ENCODE assay signal across 11 cellular contexts in the genomic region with DNA sequence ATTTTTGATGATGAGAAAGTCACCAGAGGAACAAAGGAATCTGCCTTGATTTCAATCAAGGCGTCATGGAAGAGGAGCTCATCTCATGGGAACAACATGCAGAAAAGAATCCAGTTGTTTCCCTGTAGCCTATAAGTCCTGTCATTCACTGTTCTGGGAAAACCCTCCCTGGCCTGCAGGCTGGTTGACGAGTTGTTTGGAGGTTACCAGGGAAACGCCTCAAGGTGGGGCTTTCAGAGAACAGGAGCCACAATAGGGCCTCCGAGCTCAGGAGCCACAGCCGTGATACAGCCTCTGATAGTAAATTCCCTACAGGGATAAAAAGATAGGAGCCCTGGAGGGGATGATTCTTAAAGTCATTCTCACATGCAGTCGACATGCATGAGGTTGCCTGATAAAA.
A peak's percentile ranks its signal among the peaks of the same experiment; 100 is the strongest.
DNase-seq lines count a peak whose midpoint lies in the region; TF ChIP-seq lines count a peak whose summit lies in the region.
"Had no signal": no experiment of that assay in that cellular context is flagged by ENCODE, and none has a peak within 500 bp of the region (broad histone marks: within the 10 kb centered on the region; RNA-seq: fewer than 3 reads in every experiment).

No MANE protein-coding gene starts in this region.

- H3K4me3 ChIP-seq in SK-N-SH (ENCODE audit: low read depth in 2 of 2, low read length in 1 of 2), result no peak overlapping the region
- no peak overlapping the region for H3K4me3 ChIP-seq in skeletal muscle cell (ENCODE audit: low read depth, low read length)
- H3K4me3 ChIP-seq: HAP-1 had no signal

- no peak overlapping the region for H3K27ac Mint-ChIP-seq in immature natural killer cell
- H3K27ac Mint-ChIP-seq: activated CD8-positive, alpha-beta T cell treated with anti-CD3 and anti-CD28 coated beads, Interleukin-2, amount 10 ng/mL, durations not matched to agents 7 days and 5 days had no signal

- POLR2A ChIA-PET in SK-N-SH (lab: Yijun Ruan, JAX), result interaction anchor here (0.6 kb wide), 1 partner anchor 265 kb away, joined by 5 read pairs; no protein-coding TSS in a partner anchor

- H3K9me3 Mint-ChIP-seq in immature natural killer cell, result no peaks in the 10 kb centered on the region

- H3K9me3 ChIP-seq in SK-N-SH, result no peaks in the 10 kb centered on the region
- H3K9me3 ChIP-seq: HAP-1 had no signal

- TF ChIP-seq CTCF in SK-N-SH (IDR thresholded peaks at IDR 0.05), result no peak

- H3K4me1 Mint-ChIP-seq in immature natural killer cell, result no peaks in the 10 kb centered on the region

- H4K20me1 ChIP-seq in SK-N-SH (ENCODE audit: insufficient read depth), result no peaks in the 10 kb centered on the region

- no peaks in the 10 kb centered on the region for H3K27me3 ChIP-seq in SK-N-SH (ENCODE audit: insufficient read depth)

- H3K4me3 Mint-ChIP-seq in immature natural killer cell, result no peak overlapping the region
- H3K4me3 Mint-ChIP-seq: activated CD8-positive, alpha-beta T cell treated with anti-CD3 and anti-CD28 coated beads, Interleukin-2, amount 10 ng/mL, durations not matched to agents 7 days and 5 days had no signal

- H3K27me3 Mint-ChIP-seq in immature natural killer cell (ENCODE audit: low read depth in 3 of 3), result peaks cover 0 to 5% (median 0%) of the 10 kb centered on the region in 3 donors

- H3K36me3 Mint-ChIP-seq in immature natural killer cell, result no peaks in the 10 kb centered on the region

- no peaks in the 10 kb centered on the region for H3K36me3 ChIP-seq in SK-N-SH (replicated peaks in 1 of 2; ENCODE audit: control insufficient read depth in 1 of 2, insufficient read depth in 2 of 2, low read length in 1 of 2)
- H3K36me3 ChIP-seq: HAP-1 had no signal

- no peak overlapping the region for H3K4me2 ChIP-seq in SK-N-SH

- H2AFZ ChIP-seq in SK-N-SH (ENCODE audit: low read depth), result no peak overlapping the region

- peak; percentile 23 for DNase-seq in NCI-H2171 treated with DMSO at 0.1 percent for 48 hours (lab: John Stamatoyannopoulos, UW)
- DNase-seq in NCI-H2171 (lab: John Stamatoyannopoulos, UW), result no peak
- peak; percentile 43 for DNase-seq in SK-N-SH
- peak; percentile 23 for DNase-seq in glomerular visceral epithelial cell (ENCODE audit: extremely low spot score)
- peak; percentile 66 for DNase-seq in skeletal muscle cell (ENCODE audit: low read depth)
- DNase-seq in immature natural killer cell, result no peak
- DNase-seq in activated CD4-positive, alpha-beta T cell treated with anti-CD3 and anti-CD28 coated beads, Interleukin-2, amount 50 U/mL, for 4 hours, result no peak
- DNase-seq in activated T-cell treated with anti-CD3 and anti-CD28 coated beads for 4 hours, result no peak
- DNase-seq: activated CD8-positive, alpha-beta T cell treated with anti-CD3 and anti-CD28 coated beads, Interleukin-2, amount 10 ng/mL, durations not matched to agents 7 days and 5 days; cortex of kidney had no signal

- H3F3A ChIP-seq in SK-N-SH (replicated peaks; ENCODE audit: insufficient read depth), result peaks cover 12% of the 10 kb centered on the region

- H3K9me2 ChIP-seq in SK-N-SH, result no peaks in the 10 kb centered on the region

- 77% methylated on average over 6 of the region's 6 CpGs for WGBS in SK-N-SH (ENCODE audit: low lambda C conversion rate)

- H3K9ac ChIP-seq in SK-N-SH, result no peak overlapping the region

- no peaks in the 10 kb centered on the region for H3K79me2 ChIP-seq in SK-N-SH (ENCODE audit: insufficient read depth)

- no peak for TF ChIP-seq RAD21 in SK-N-SH (IDR thresholded peaks at IDR 0.05; ENCODE audit: low read length)

- H3K4me1 ChIP-seq in SK-N-SH (ENCODE audit: control insufficient read depth in 1 of 2, insufficient read depth in 2 of 2, low read depth in 1 of 2, low read length in 1 of 2), result peaks cover 0 to 2% of the 10 kb centered on the region in 2 experiments; a peak in 1 of 4 replicates
- H3K4me1 ChIP-seq: HAP-1 had no signal

- no peak for TF ChIP-seq EP300 in SK-N-SH (IDR thresholded peaks at IDR 0.05; ENCODE audit: borderline replicate concordance in 1 of 2, low read depth in 1 of 2, low read length in 1 of 2)

- H3K27ac ChIP-seq in SK-N-SH (ENCODE audit: low read depth in 2 of 2, low read length in 1 of 2), result no peak overlapping the region

- CTCF ChIA-PET in SK-N-SH (lab: Yijun Ruan, JAX), result interaction anchor here (0.7 to 0.9 kb wide), 2 partner anchors 10 to 26 kb away, joined by 3 read pairs; no protein-coding TSS in a partner anchor

TF ChIP-seq in SK-N-SH, 30 proteins besides CTCF, POLR2A, EP300 and RAD21:
- TF ChIP-seq RXRA (IDR thresholded peaks at IDR 0.05; ENCODE audit: borderline replicate concordance, low read depth) (no peak), USF1 (IDR thresholded peaks at IDR 0.05; ENCODE audit: borderline replicate concordance, low read depth) (no peak), FOSL2 (IDR thresholded peaks at IDR 0.05; ENCODE audit: borderline replicate concordance, low read depth) (no peak), ELF1 (IDR thresholded peaks at IDR 0.05) (no peak), USF2 (IDR thresholded peaks at IDR 0.05; ENCODE audit: borderline replicate concordance, low read depth, low read length) (no peak), RCOR1 (IDR thresholded peaks at IDR 0.05; ENCODE audit: low read length) (no peak), FOXM1 (IDR thresholded peaks at IDR 0.05; ENCODE audit: low read depth) (no peak), FOXJ3 (CRISPR knock-in tag; IDR thresholded peaks at IDR 0.05) (no peak), YY1 (IDR thresholded peaks at IDR 0.05; ENCODE audit: low read depth) (no peak), ZBTB33 (IDR thresholded peaks at IDR 0.05; ENCODE audit: borderline replicate concordance, low read depth) (no peak), NRF1 (IDR thresholded peaks at IDR 0.05; ENCODE audit: low read depth, low read length) (no peak), JUND (IDR thresholded peaks at IDR 0.05) (no peak), TEAD4 (IDR thresholded peaks at IDR 0.05; ENCODE audit: borderline replicate concordance, insufficient read depth) (no peak), RFX5 (IDR thresholded peaks at IDR 0.05; ENCODE audit: low read length) (no peak)

Comparison
In these comparisons a context has a peak if more than half of its experiments do, and no peak if none do; other contexts are left out.
1. DNase-seq: peak in NCI-H2171 treated with DMSO at 0.1 percent for 48 hours (single experiment), SK-N-SH (single experiment), glomerular visceral epithelial cell (single experiment) and skeletal muscle cell (single experiment); none in NCI-H2171 (single experiment), immature natural killer cell (0 of 3), activated CD4-positive, alpha-beta T cell treated with anti-CD3 and anti-CD28 coated beads, Interleukin-2, amount 50 U/mL, for 4 hours (0 of 2) and activated T-cell treated with anti-CD3 and anti-CD28 coated beads for 4 hours (single experiment).